8 cellular contexts compared by ENCODE assay signal in genomic region chr10:92692085-92692671, GRCh38. TPM values are rescaled to one million over a fixed set of nuclear protein-coding genes. Genes with fewer than 3 reads are reported as not detected.
A peak's percentile ranks its signal among the peaks of the same experiment; 100 is the strongest.
DNase-seq lines count a peak whose midpoint lies in the region; ATAC-seq and TF ChIP-seq lines count a peak whose summit lies in the region.

No MANE protein-coding gene starts in this region.

- peak overlapping the region; percentile 96 for H3K27ac Mint-ChIP-seq in Calu3 (ENCODE audit: unreplicated experiment)

- H3K9me3 Mint-ChIP-seq in Calu3 (ENCODE audit: low read depth, unreplicated experiment): no peaks in the 10 kb centered on the region

- H3K4me3 ChIP-seq in SU-DHL-6 (ENCODE audit: insufficient read depth, low read length, poor library complexity, severe bottlenecking): peak overlapping the region; percentile 84
- peak overlapping the region in 1 of 2 donors; percentile 76 for H3K4me3 ChIP-seq in gastroesophageal sphincter
- H3K4me3 ChIP-seq in parathyroid adenoma (ENCODE audit: low read depth, low read length): peak overlapping the region; percentile 27

- H2AFZ ChIP-seq in SU-DHL-6 (ENCODE audit: low read depth, low read length, severe bottlenecking) (no peak overlapping the region), parathyroid adenoma (peak overlapping the region; percentile 73)

- no peaks in the 10 kb centered on the region for H3K27me3 Mint-ChIP-seq in Calu3 (ENCODE audit: unreplicated experiment)

- no peaks in the 10 kb centered on the region for H3K9me2 ChIP-seq in SU-DHL-6 (replicated peaks; ENCODE audit: insufficient read depth, low read length)

- H4K20me1 ChIP-seq in SU-DHL-6 (ENCODE audit: low read depth, low read length): no peaks in the 10 kb centered on the region

- H3K27ac ChIP-seq in SU-DHL-6 (ENCODE audit: low read depth, low read length) (no peak overlapping the region), gastroesophageal sphincter (peak overlapping the region in 3 of 4 donors; percentile 82 to 92 (median 85)), parathyroid adenoma (peak overlapping the region; percentile 39)

- H3K36me3 Mint-ChIP-seq in Calu3 (ENCODE audit: insufficient read depth, unreplicated experiment): peaks cover 77% of the 10 kb centered on the region

- 59% methylated on average over 14 of the region's 34 CpGs; no CpG with 5 or more reads in 1 of the 2 donors for WGBS in gastroesophageal sphincter (ENCODE audit: low coverage in 1 of 2), 2 donors

- no peak for TF ChIP-seq EP300 in gastroesophageal sphincter (IDR thresholded peaks at IDR 0.05)

- peak overlapping the region; percentile 98 for H3K4me3 Mint-ChIP-seq in Calu3 (ENCODE audit: low read depth, unreplicated experiment)

- H3K9ac ChIP-seq in SU-DHL-6 (ENCODE audit: low read length) (peak overlapping the region; percentile 75; the same call in 1 of the 2 replicates), parathyroid adenoma (no peak overlapping the region)

- H3K79me2 ChIP-seq in SU-DHL-6 (ENCODE audit: insufficient read depth, low read length): no peaks in the 10 kb centered on the region
- H3K79me2 ChIP-seq in parathyroid adenoma: no peaks in the 10 kb centered on the region

- H3F3A ChIP-seq in SU-DHL-6 (ENCODE audit: insufficient read depth): peaks cover 36% of the 10 kb centered on the region

- ATAC-seq in gastroesophageal sphincter: no peak

- CTCF ChIA-PET in Calu3 (lab: Charles Lee): interaction anchor here (1.0 kb wide), 1 partner anchor 130 kb away, joined by 3 read pairs; no protein-coding TSS in a partner anchor

- intact Hi-C loops in Calu3 (cut with micrococcal nuclease; ENCODE audit: unreplicated experiment): loop anchor here (5.0 kb wide), 1 partner anchor 95 kb away; no protein-coding TSS in a partner anchor

- H3K4me1 ChIP-seq in gastroesophageal sphincter: peaks cover 0 to 58% (median 0%) of the 10 kb centered on the region in 3 donors
- H3K4me1 ChIP-seq in parathyroid adenoma: no peaks in the 10 kb centered on the region

- no peak for TF ChIP-seq POLR2A in gastroesophageal sphincter (IDR thresholded peaks at IDR 0.05)

- peak overlapping the region; percentile 73 for H3K4me2 ChIP-seq in SU-DHL-6 (ENCODE audit: low read depth, low read length, poor library complexity, severe bottlenecking)
- no peak overlapping the region for H3K4me2 ChIP-seq in parathyroid adenoma (ENCODE audit: low read length)

- H3K4me1 Mint-ChIP-seq in Calu3 (ENCODE audit: low read depth, unreplicated experiment): peaks cover 6% of the 10 kb centered on the region

- no peak for TF ChIP-seq CTCF in Calu3 (IDR thresholded peaks at IDR 0.05; ENCODE audit: unreplicated experiment)
- TF ChIP-seq CTCF in SU-DHL-6 (IDR thresholded peaks at IDR 0.05; ENCODE audit: insufficient read depth, low read length, poor library complexity, severe bottlenecking): no peak
- no peak for TF ChIP-seq CTCF in gastroesophageal sphincter (IDR thresholded peaks at IDR 0.05)
- TF ChIP-seq CTCF in parathyroid adenoma (IDR thresholded peaks at IDR 0.05): no peak

- no peak for DNase-seq in Calu3
- DNase-seq in SW480 (ENCODE audit: low spot score): no peak
- DNase-seq in HCEC 1CT: no peak
- no peak for DNase-seq in stimulated activated CD4-positive, alpha-beta T cell treated with anti-CD3 and anti-CD28 coated beads, Interleukin-2, amount 100 ng/mL, for 24 hours
- DNase-seq in NCI-H524 treated with DMSO at 0.1 percent for 48 hours (lab: John Stamatoyannopoulos, UW): no peak

- no peaks in the 10 kb centered on the region for H3K27me3 ChIP-seq in SU-DHL-6 (ENCODE audit: low read length)
- H3K27me3 ChIP-seq in gastroesophageal sphincter: peaks cover 53% of the 10 kb centered on the region
- H3K27me3 ChIP-seq in parathyroid adenoma (ENCODE audit: control insufficient read depth, insufficient read depth, low read length): peaks cover 10% of the 10 kb centered on the region

- H3K36me3 ChIP-seq in SU-DHL-6 (ENCODE audit: low read length) (peaks cover 15% of the 10 kb centered on the region), gastroesophageal sphincter (peaks cover 0 to 5% of the 10 kb centered on the region in 2 donors), parathyroid adenoma (ENCODE audit: control insufficient read depth, insufficient read depth, low read length) (no peaks in the 10 kb centered on the region)

- H3K9me3 ChIP-seq in SU-DHL-6 (ENCODE audit: insufficient read depth, low read length): no peaks in the 10 kb centered on the region
- H3K9me3 ChIP-seq in gastroesophageal sphincter: no peaks in the 10 kb centered on the region
- H3K9me3 ChIP-seq in parathyroid adenoma (ENCODE audit: control insufficient read depth, low read length): no peaks in the 10 kb centered on the region

- no TSS peak for BruUV-seq in Calu3 (replicated peaks; lab: Mats Ljungman, UMichigan)

RNA-seq across cellular contexts. Expression of gene HHEX, which starts 2.4 kb away (rescaled TPM):
- total RNA-seq in Calu3 (2022) (91.5 and 97.7 TPM in 2 replicates), gastroesophageal sphincter (10 to 100 TPM in 1 of 4 donors, 1 to 10 TPM in 3; 2.8 to 10.6 (median 5.9) TPM)
